ENCODE assay signal across 19 cellular contexts in the genomic region with DNA sequence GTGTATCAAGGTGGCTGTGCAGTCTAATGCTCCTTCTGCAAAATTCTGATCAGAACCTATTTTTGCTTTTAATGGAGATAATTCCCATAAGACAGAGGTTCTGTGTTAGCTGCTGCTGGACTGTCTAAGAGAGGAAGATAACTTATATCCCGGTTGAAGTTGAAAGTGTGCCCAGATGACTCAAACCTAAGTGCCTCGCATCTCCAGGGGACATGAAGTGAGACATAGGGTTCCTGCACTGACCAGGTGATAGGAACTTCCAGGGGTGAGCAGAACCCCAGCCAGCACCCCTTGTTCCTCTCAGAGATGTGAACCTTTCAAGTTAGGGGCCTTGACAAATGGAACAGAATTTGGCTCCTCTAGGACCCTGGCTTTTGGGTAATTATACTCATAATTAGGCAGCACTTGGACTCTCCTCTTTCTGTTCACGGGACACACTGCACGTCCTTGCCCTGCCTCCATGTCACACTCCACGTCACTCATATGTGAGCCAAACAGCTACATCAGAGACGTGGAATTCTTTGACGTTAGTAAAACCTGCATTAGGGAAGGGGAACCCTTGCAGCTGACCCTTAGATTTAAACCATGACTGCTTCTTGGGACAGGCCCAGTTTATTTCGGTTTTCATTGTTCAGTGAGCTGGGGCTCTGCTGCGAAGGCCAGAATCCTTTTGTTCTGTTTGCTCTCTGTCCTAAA.
DNase-seq lines count a peak whose midpoint lies in the region; ATAC-seq, FAIRE-seq and TF ChIP-seq lines count a peak whose summit lies in the region.
"Had no signal": no experiment of that assay in that cellular context is flagged by ENCODE, and none has a peak within 500 bp of the region (broad histone marks: within the 10 kb centered on the region; RNA-seq: fewer than 3 reads in every experiment).

No MANE protein-coding gene starts in this region.

- intact Hi-C loops in right cardiac atrium (cut with DNase I): no loop called here
- intact Hi-C loops in left ventricle myocardium inferior (cut with micrococcal nuclease): no loop called here

- H3K27ac ChIP-seq in right cardiac atrium (ENCODE audit: low read length) (no peak overlapping the region), left ventricle myocardium inferior (replicated peaks) (no peak overlapping the region)
- H3K27ac ChIP-seq: BLaER1, GM23248 had no signal

- peak; percentile 86 for FAIRE-seq in bronchial epithelial cell (lab: Jason Lieb, UNC)
- FAIRE-seq: GM12878, RCC 7860 had no signal

- H3K27me3 ChIP-seq in right cardiac atrium (ENCODE audit: control insufficient read depth, insufficient read depth) (no peaks in the 10 kb centered on the region), left ventricle myocardium inferior (ENCODE audit: low read depth) (no peaks in the 10 kb centered on the region), bronchial epithelial cell (ENCODE audit: control insufficient read depth, insufficient read depth, low read length) (no peaks in the 10 kb centered on the region)
- H3K27me3 ChIP-seq: BLaER1 had no signal

- H3K27ac Mint-ChIP-seq in neural crest cell (ENCODE audit: unreplicated experiment) (peak overlapping the region; percentile 10), nephron progenitor cell (no peak overlapping the region)

- peaks cover 3% of the 10 kb centered on the region for H3K4me1 ChIP-seq in right cardiac atrium (ENCODE audit: control insufficient read depth, insufficient read depth, low read length)
- H3K4me1 ChIP-seq in left ventricle myocardium inferior: peaks cover 17% of the 10 kb centered on the region
- H3K4me1 ChIP-seq: HAP-1 had no signal

- H3K27me3 Mint-ChIP-seq in neural crest cell (ENCODE audit: low read depth): no peaks in the 10 kb centered on the region
- peaks cover 8% of the 10 kb centered on the region for H3K27me3 Mint-ChIP-seq in nephron progenitor cell (ENCODE audit: low read depth, poor library complexity)

- H3K9me3 ChIP-seq in right cardiac atrium (ENCODE audit: control insufficient read depth, low read length) (no peaks in the 10 kb centered on the region), left ventricle myocardium inferior (replicated peaks) (peaks cover 13% of the 10 kb centered on the region)
- H3K9me3 ChIP-seq: HAP-1 had no signal

- ATAC-seq in right cardiac atrium: peak; percentile 62 to 64
- no peak for ATAC-seq in HG02884 (IDR thresholded peaks at IDR 0.05; ENCODE audit: unreplicated experiment)
- no peak for ATAC-seq in HG03095 (IDR thresholded peaks at IDR 0.05; ENCODE audit: unreplicated experiment)
- ATAC-seq: GM12878 had no signal

- DNase-seq in right cardiac atrium (no peak), left ventricle myocardium inferior (no peak), bronchial epithelial cell (ENCODE audit: low read depth) (no peak), neural crest cell (ENCODE audit: low read depth, low spot score) (no peak), nephron progenitor cell (no peak)
- DNase-seq: CD8-positive, alpha-beta memory T cell; DMS53; EL; GM23248; NCI-H1105 treated with DMSO at 0.1 percent for 48 hours; NCI-H1694; NCI-H748 treated with DMSO at 0.1 percent for 48 hours; SHP77 treated with DMSO at 0.1 percent for 48 hours had no signal

- H3K36me3 ChIP-seq in left ventricle myocardium inferior (peaks cover 20% of the 10 kb centered on the region), bronchial epithelial cell (ENCODE audit: control insufficient read depth, insufficient read depth, low read length) (no peaks in the 10 kb centered on the region)
- H3K36me3 ChIP-seq: HAP-1 had no signal

- H3K9me3 Mint-ChIP-seq in neural crest cell (peaks cover 6% of the 10 kb centered on the region), nephron progenitor cell (peaks cover 10% of the 10 kb centered on the region)

- no peak for TF ChIP-seq CTCF in left ventricle myocardium inferior (IDR thresholded peaks at IDR 0.05; ENCODE audit: borderline replicate concordance)
- TF ChIP-seq CTCF in bronchial epithelial cell (IDR thresholded peaks at IDR 0.05; ENCODE audit: insufficient read depth, low read length, severe bottlenecking): no peak
- no peak for TF ChIP-seq CTCF in neural crest cell (conservative IDR thresholded peaks at IDR 0.05)
- no peak for TF ChIP-seq CTCF in nephron progenitor cell (IDR thresholded peaks at IDR 0.05)

- H3K4me1 Mint-ChIP-seq in neural crest cell (peaks cover 71% of the 10 kb centered on the region), nephron progenitor cell (peaks cover 27% of the 10 kb centered on the region)
- H3K4me1 Mint-ChIP-seq: CD8-positive, alpha-beta memory T cell had no signal

- WGBS in right cardiac atrium: 76% methylated on average over 9 of the region's 9 CpGs

- H3K4me3 Mint-ChIP-seq in neural crest cell (no peak overlapping the region), nephron progenitor cell (no peak overlapping the region)
- H3K4me3 Mint-ChIP-seq: CD8-positive, alpha-beta memory T cell had no signal

- H3K4me3 ChIP-seq in right cardiac atrium (ENCODE audit: low read length) (no peak overlapping the region), left ventricle myocardium inferior (no peak overlapping the region), bronchial epithelial cell (ENCODE audit: low read depth, low read length) (no peak overlapping the region)
- H3K4me3 ChIP-seq: BLaER1, GM12878, GM23248, HAP-1 had no signal

- peaks cover 8% of the 10 kb centered on the region for H3K36me3 Mint-ChIP-seq in neural crest cell (ENCODE audit: low read depth)
- H3K36me3 Mint-ChIP-seq in nephron progenitor cell (ENCODE audit: low read depth): peaks cover 29% of the 10 kb centered on the region

Comparison
In these comparisons a context has a peak if more than half of its experiments do, and no peak if none do; other contexts are left out.
1. ATAC-seq: peak in right cardiac atrium (2 of 2); none in HG02884 (single experiment) and HG03095 (single experiment).